10 cellular contexts compared by ENCODE assay signal in the genomic region with DNA sequence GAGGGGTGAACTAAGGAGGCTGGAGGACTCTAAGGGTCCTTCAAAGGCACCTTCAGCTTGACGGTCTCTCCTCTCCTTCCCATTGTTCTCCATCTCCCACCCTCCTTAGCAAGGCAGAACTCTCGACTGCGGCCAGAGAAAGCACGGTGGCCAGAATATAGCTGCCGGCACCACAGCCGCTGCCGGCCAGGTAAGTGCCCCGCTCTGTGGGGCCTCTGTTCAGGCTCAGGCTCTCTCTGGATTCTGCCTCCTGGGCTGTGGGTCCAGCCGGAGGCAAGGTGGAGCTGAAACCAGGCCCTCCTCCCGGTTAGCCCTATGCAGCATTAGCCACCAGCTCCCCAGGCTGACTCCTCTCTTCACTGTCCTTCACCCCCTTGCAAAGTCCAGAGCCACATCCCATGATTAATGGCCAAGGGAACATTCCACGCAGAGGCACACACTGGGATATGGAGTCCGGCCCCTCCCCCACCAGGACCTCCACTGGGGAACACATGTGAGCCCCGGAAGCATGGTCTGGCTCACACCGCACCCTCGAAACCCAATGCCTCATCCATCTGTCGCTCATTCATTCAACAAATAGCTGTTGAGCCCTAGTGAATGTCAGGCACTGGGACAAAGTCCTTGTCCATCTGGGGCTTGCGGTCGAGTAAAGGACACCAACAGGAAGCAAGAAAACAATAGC.
"Had no signal": no experiment of that assay in that cellular context is flagged by ENCODE, and none has a peak within 500 bp of the region (broad histone marks: within the 10 kb centered on the region; RNA-seq: fewer than 3 reads in every experiment).

No MANE protein-coding gene starts in this region.

- ATAC-seq: esophagus mucosa, left lobe of liver had no signal

- DNase-seq: activated CD4-positive, CD25-positive, alpha-beta regulatory T cell; amygdala; brain microvascular endothelial cell; cerebellar nuclear complex; dorsolateral prefrontal cortex; sigmoid colon; stimulated activated CD4-positive, alpha-beta T cell treated with anti-CD3 and anti-CD28 coated beads, Interleukin-12 subunit alpha, Interleukin-12 subunit beta, amount 100 ng/mL, for 4 hours; stimulated activated naive CD4-positive, alpha-beta T cell treated with Interleukin-2 at 50 U/mL for 16 hours had no signal

- H3K9me3 ChIP-seq: sigmoid colon had no signal

- H3K27ac ChIP-seq: brain microvascular endothelial cell, dorsolateral prefrontal cortex, sigmoid colon had no signal

- H3K4me3 ChIP-seq: dorsolateral prefrontal cortex, sigmoid colon had no signal

- H3K27me3 ChIP-seq: brain microvascular endothelial cell, dorsolateral prefrontal cortex, sigmoid colon had no signal

- H3K36me3 ChIP-seq: sigmoid colon had no signal
